In genomic region chr1:112397051-112397471, GRCh38 we compare ENCODE assay signal across 8 cellular contexts. TPM values are rescaled to one million over a fixed set of nuclear protein-coding genes. Genes with fewer than 3 reads are reported as not detected.
DNase-seq lines count a peak whose midpoint lies in the region; ATAC-seq and TF ChIP-seq lines count a peak whose summit lies in the region.

No MANE protein-coding gene starts in this region.

- in situ Hi-C loops in astrocyte of the cerebellum (cut with HindIII; ENCODE audit: low sequenced_read_pairs) = no loop called here

- H3K4me1 ChIP-seq in cardiac muscle cell (ENCODE audit: low read depth) = peaks cover 12% of the 10 kb centered on the region
- peaks cover 68% of the 10 kb centered on the region for H3K4me1 ChIP-seq in lower lobe of right lung
- peaks cover 16 to 18% of the 10 kb centered on the region in 2 donors for H3K4me1 ChIP-seq in uterus

- H3K36me3 ChIP-seq in cardiac muscle cell (no peaks in the 10 kb centered on the region), lower lobe of right lung (no peaks in the 10 kb centered on the region), uterus (no peaks in the 10 kb centered on the region)

- no peak for TF ChIP-seq POLR2A in uterus (IDR thresholded peaks at IDR 0.05)

- intact Hi-C loops in Right ventricle myocardium inferior (cut with DNase I) (no loop called here), lower lobe of right lung (cut with DNase I) (no loop called here), uterus (cut with DNase I; ENCODE audit: low total_unique reads) (no loop called here)

- no peak overlapping the region for H3K27ac ChIP-seq in cardiac muscle cell
- peak overlapping the region; percentile 92 for H3K27ac ChIP-seq in lower lobe of right lung
- H3K27ac ChIP-seq in uterus = peak overlapping the region; percentile 92 to 99

- TF ChIP-seq CTCF in cardiac muscle cell (IDR thresholded peaks at IDR 0.05; ENCODE audit: low read depth, low read length) (no peak), astrocyte of the cerebellum (IDR thresholded peaks at IDR 0.05; ENCODE audit: low read depth, low read length, missing control alignments) (no peak), lower lobe of right lung (IDR thresholded peaks at IDR 0.05) (no peak), uterus (IDR thresholded peaks at IDR 0.05) (no peak)

- no peak for ATAC-seq in Right ventricle myocardium inferior
- no peak for ATAC-seq in lower lobe of right lung
- ATAC-seq in HG03135 (IDR thresholded peaks at IDR 0.05; ENCODE audit: unreplicated experiment) = no peak
- no peak for ATAC-seq in GM21576 (IDR thresholded peaks at IDR 0.05; ENCODE audit: unreplicated experiment)

- H3K4me3 ChIP-seq in cardiac muscle cell (peak overlapping the region; percentile 66), astrocyte of the cerebellum (ENCODE audit: low read depth, low read length) (peak overlapping the region; percentile 71), lower lobe of right lung (peak overlapping the region; percentile 98), uterus (peak overlapping the region; percentile 78 to 82)

- DNase-seq in cardiac muscle cell (ENCODE audit: low read depth in 1 of 2, low spot score in 1 of 2) (no peak), Right ventricle myocardium inferior (ENCODE audit: missing footprints) (no peak), astrocyte of the cerebellum (ENCODE audit: low read depth) (no peak), lower lobe of right lung (no peak), uterus (no peak), NCI-H187 treated with DMSO at 0.1 percent for 48 hours (lab: John Stamatoyannopoulos, UW) (no peak)

- H3K9me3 ChIP-seq in cardiac muscle cell (ENCODE audit: low read depth) (no peaks in the 10 kb centered on the region), lower lobe of right lung (no peaks in the 10 kb centered on the region), uterus (no peaks in the 10 kb centered on the region)

- H3K27me3 ChIP-seq in cardiac muscle cell (no peaks in the 10 kb centered on the region), lower lobe of right lung (ENCODE audit: low read depth) (no peaks in the 10 kb centered on the region), uterus (no peaks in the 10 kb centered on the region)

RNA-seq across cellular contexts. Expression of gene CTTNBP2NL, which starts 1.0 kb away (rescaled TPM):
- total RNA-seq in cardiac muscle cell = 6.4 and 13.1 TPM in 2 replicates
- 9.2 and 14.2 TPM in 2 replicates for polyA plus RNA-seq in cardiac muscle cell
- total RNA-seq in Right ventricle myocardium inferior = 12.5 TPM
- 56.3 TPM for total RNA-seq in lower lobe of right lung
- total RNA-seq in uterus = 10 to 100 TPM in 2 of 4 donors, 1 to 10 TPM in 2; 9.4 to 60.5 (median 15.6) TPM
